Comparison of ENCODE assay signal across 22 cellular contexts in genomic region chr7:1314908-1315450, GRCh38.
DNase-seq lines count a peak whose midpoint lies in the region; ATAC-seq, FAIRE-seq and TF ChIP-seq lines count a peak whose summit lies in the region.
"Had no signal": no experiment of that assay in that cellular context is flagged by ENCODE, and none has a peak within 500 bp of the region (broad histone marks: within the 10 kb centered on the region; RNA-seq: fewer than 3 reads in every experiment).

No MANE protein-coding gene starts in this region.

- H3K27me3 ChIP-seq in right cardiac atrium (ENCODE audit: control insufficient read depth, insufficient read depth) (no peaks in the 10 kb centered on the region), neuronal stem cell (ENCODE audit: control insufficient read depth in 3 of 3, insufficient read depth in 3 of 3, low read depth in 1 of 3, low read length in 3 of 3) (peaks cover 0 to 35% (median 0%) of the 10 kb centered on the region in 3 experiments), upper lobe of right lung (peaks cover 14% of the 10 kb centered on the region), transverse colon (no peaks in the 10 kb centered on the region)

- H4K91ac ChIP-seq in neuronal stem cell (ENCODE audit: low read depth, low read length, poor library complexity): no peak overlapping the region

- H4K8ac ChIP-seq in neuronal stem cell (ENCODE audit: low read depth, low read length): no peak overlapping the region

- H2BK12ac ChIP-seq in neuronal stem cell (ENCODE audit: low read length): peak overlapping the region; percentile 63

- H3K14ac ChIP-seq in neuronal stem cell (ENCODE audit: low read length): no peak overlapping the region

- no peaks in the 10 kb centered on the region for H3K4me1 ChIP-seq in right cardiac atrium (ENCODE audit: control insufficient read depth, insufficient read depth, low read length)
- H3K4me1 ChIP-seq in kidney (ENCODE audit: control insufficient read depth in 1 of 2, insufficient read depth in 1 of 2, low read depth in 1 of 2, low read length in 2 of 2): no peaks in the 10 kb centered on the region
- H3K4me1 ChIP-seq in neuronal stem cell (ENCODE audit: control insufficient read depth in 2 of 2, insufficient read depth in 1 of 2, low read depth in 1 of 2, low read length in 2 of 2): peaks cover 0 to under 1% of the 10 kb centered on the region in 2 donors
- no peaks in the 10 kb centered on the region for H3K4me1 ChIP-seq in upper lobe of right lung
- no peaks in the 10 kb centered on the region for H3K4me1 ChIP-seq in transverse colon
- H3K4me1 ChIP-seq: A549 had no signal

- H3K4me3 ChIP-seq in right cardiac atrium (ENCODE audit: low read length) (no peak overlapping the region), kidney (ENCODE audit: low read length in 2 of 2) (no peak overlapping the region), neuronal stem cell (ENCODE audit: low read length in 2 of 2) (no peak overlapping the region), upper lobe of right lung (no peak overlapping the region), transverse colon (no peak overlapping the region)
- H3K4me3 ChIP-seq: A549, GM12878, GM23248 had no signal

- TF ChIP-seq EP300 in transverse colon (IDR thresholded peaks at IDR 0.05; ENCODE audit: low read depth): no peak

- H3K27ac ChIP-seq in right cardiac atrium (ENCODE audit: low read length) (no peak overlapping the region), kidney (ENCODE audit: low read depth in 2 of 2, low read length in 2 of 2) (no peak overlapping the region), neuronal stem cell (replicated peaks; ENCODE audit: low read length) (no peak overlapping the region), upper lobe of right lung (no peak overlapping the region), transverse colon (no peak overlapping the region)
- H3K27ac ChIP-seq: 22Rv1, A549, GM23248, HL-60 had no signal

- H3K9me3 ChIP-seq in right cardiac atrium (ENCODE audit: control insufficient read depth, low read length) (no peaks in the 10 kb centered on the region), kidney (ENCODE audit: control insufficient read depth in 1 of 2, low read length in 2 of 2) (no peaks in the 10 kb centered on the region), neuronal stem cell (replicated peaks in 1 of 2; ENCODE audit: control insufficient read depth in 2 of 2, insufficient read depth in 1 of 2, low read depth in 1 of 2, low read length in 2 of 2) (peaks cover 0 to 4% of the 10 kb centered on the region in 2 donors), upper lobe of right lung (no peaks in the 10 kb centered on the region), transverse colon (no peaks in the 10 kb centered on the region)
- H3K9me3 ChIP-seq: A549 had no signal

- H3K4me2 ChIP-seq in neuronal stem cell (ENCODE audit: insufficient read depth, low read length, poor library complexity, severe bottlenecking): no peak overlapping the region
- H3K4me2 ChIP-seq: A549 had no signal

- H3K36me3 ChIP-seq in kidney (ENCODE audit: control insufficient read depth in 1 of 2, insufficient read depth in 2 of 2, low read length in 2 of 2) (no peaks in the 10 kb centered on the region), neuronal stem cell (replicated peaks in 1 of 2; ENCODE audit: control insufficient read depth in 2 of 2, insufficient read depth in 2 of 2, low read length in 2 of 2) (no peaks in the 10 kb centered on the region), upper lobe of right lung (no peaks in the 10 kb centered on the region), transverse colon (no peaks in the 10 kb centered on the region)

- no peaks in the 10 kb centered on the region for H3K79me1 ChIP-seq in neuronal stem cell (ENCODE audit: low read depth, low read length)

- no peak for ATAC-seq in Right ventricle myocardium superior (ENCODE audit: poor library complexity)
- ATAC-seq in right cardiac atrium: no peak
- ATAC-seq in upper lobe of right lung: peak; percentile 5
- ATAC-seq: GM12878, HCT116 had no signal

- WGBS in right cardiac atrium: 84% methylated on average over 26 of the region's 26 CpGs
- no CpG with 5 or more reads among the region's 26 CpGs for WGBS in neuronal stem cell (ENCODE audit: extremely low coverage in 2 of 2, insufficient read length in 2 of 2, insufficient replicate concordance in 1 of 2), 2 donors
- 74 to 86% methylated on average over 3 to 23 of the region's 26 CpGs for WGBS in transverse colon (ENCODE audit: low coverage in 1 of 2), 2 donors

- H3K9ac ChIP-seq in kidney (ENCODE audit: low read length in 2 of 2) (no peak overlapping the region), neuronal stem cell (ENCODE audit: low read depth, low read length, poor library complexity) (no peak overlapping the region)
- H3K9ac ChIP-seq: GM23248 had no signal

- intact Hi-C loops in Right ventricle myocardium superior (cut with DNase I) (no loop called here), right cardiac atrium (cut with DNase I) (no loop called here), kidney (cut with DNase I) (no loop called here), upper lobe of right lung (cut with DNase I) (no loop called here), transverse colon (cut with DNase I; ENCODE audit: low total_unique reads) (no loop called here)

- in situ Hi-C loops in transverse colon (cut with MboI; ENCODE audit: low pct_ligation_motif_present in 1 of 4, low pct_unique_long_range_greater_than_20kb in 1 of 4, low sequenced_read_pairs in 3 of 4): no loop called here

- peak overlapping the region; percentile 93 for H2BK5ac ChIP-seq in neuronal stem cell (ENCODE audit: low read length)

- DNase-seq in Right ventricle myocardium superior (peak; percentile 15), right cardiac atrium (no peak), kidney (peak; percentile 41), neuronal stem cell (ENCODE audit: low spot score) (no peak), upper lobe of right lung (no peak), RPMI8226 (no peak), transverse colon (no peak), NCI-H1436 (lab: John Stamatoyannopoulos, UW) (no peak)
- DNase-seq: AML-193; CD4-positive, CD25-positive, alpha-beta regulatory T cell; COR-L47; DMS 273 treated with DMSO at 0.1 percent for 48 hours; DMS53; DND-41; EL; GM23248; HFFc6 had no signal

- TF ChIP-seq CTCF in kidney (IDR thresholded peaks at IDR 0.05; ENCODE audit: borderline replicate concordance, extremely low read depth, insufficient read depth) (no peak), upper lobe of right lung (IDR thresholded peaks at IDR 0.05) (no peak), transverse colon (IDR thresholded peaks at IDR 0.05) (no peak)

- H3K18ac ChIP-seq in neuronal stem cell (ENCODE audit: low read length): peak overlapping the region; percentile 52

- H3K23ac ChIP-seq in neuronal stem cell (ENCODE audit: low read depth, low read length, poor library complexity): no peak overlapping the region

- no peak for TF ChIP-seq POLR2A in transverse colon (IDR thresholded peaks at IDR 0.05)

- H3K4ac ChIP-seq in neuronal stem cell (ENCODE audit: low read length): no peak overlapping the region

- no peak for FAIRE-seq in kidney (lab: Jason Lieb, UNC)
- FAIRE-seq: A549, GM12878 had no signal

- peak overlapping the region; percentile 96 for H2BK120ac ChIP-seq in neuronal stem cell (ENCODE audit: low read depth, low read length)

- peak overlapping the region; percentile 89 for H2BK15ac ChIP-seq in neuronal stem cell (ENCODE audit: low read length)

- H2AK5ac ChIP-seq in neuronal stem cell (ENCODE audit: low read depth, low read length): peak overlapping the region; percentile 82

- no peak overlapping the region for H2AFZ ChIP-seq in neuronal stem cell (ENCODE audit: low read length)
- H2AFZ ChIP-seq: GM23248 had no signal

Comparison
In these comparisons a context has a peak if more than half of its experiments do, and no peak if none do; other contexts are left out.
1. DNase-seq: peak in Right ventricle myocardium superior (single experiment) and kidney (single experiment); none in right cardiac atrium (0 of 3), neuronal stem cell (single experiment), upper lobe of right lung (single experiment), RPMI8226 (single experiment), transverse colon (single experiment) and NCI-H1436 (single experiment).